In the genomic region with DNA sequence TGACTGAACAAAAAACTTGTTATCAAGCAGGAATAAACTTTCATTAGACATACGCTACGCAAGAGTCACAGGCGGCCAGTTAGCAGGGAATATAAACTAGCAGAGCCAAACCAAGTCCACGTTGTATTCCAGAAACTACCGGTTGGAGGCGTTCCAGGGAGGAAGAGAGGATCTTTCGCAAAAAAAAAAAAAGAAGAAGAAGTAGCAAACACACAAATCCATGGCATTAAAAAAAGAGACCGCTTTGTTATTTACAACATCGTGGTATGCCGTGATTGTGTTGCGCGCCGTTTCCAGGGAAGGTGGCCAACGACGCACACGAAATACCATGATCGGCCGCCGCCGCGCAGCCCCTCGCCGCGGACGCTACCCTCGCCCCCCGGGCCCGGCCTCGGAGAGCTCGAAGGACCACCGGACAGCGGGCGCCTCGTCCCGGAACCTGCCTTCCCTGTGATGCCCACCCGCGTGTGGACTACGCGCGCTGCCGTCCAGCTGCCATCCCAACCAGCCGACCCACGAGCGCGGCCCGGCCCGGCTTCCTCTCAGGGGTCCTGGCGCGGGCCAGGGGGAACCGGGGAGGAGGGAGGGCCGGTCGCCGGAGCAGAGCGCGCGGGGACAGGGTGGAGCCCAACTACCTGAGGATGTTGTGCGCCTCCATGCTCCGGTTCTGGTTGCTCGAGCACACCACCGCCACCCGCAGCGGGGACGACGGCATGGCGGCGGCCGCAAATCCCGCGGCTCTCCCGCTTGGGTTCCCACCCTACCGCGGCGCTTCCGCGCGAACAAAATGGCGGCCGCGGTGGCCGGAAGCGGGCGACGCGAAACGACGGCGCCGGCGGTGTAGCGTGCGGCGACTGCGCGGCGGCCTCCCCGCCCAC, we compare ENCODE assay signal across 8 cellular contexts. TPM values are rescaled to one million over a fixed set of nuclear protein-coding genes. Genes with fewer than 3 reads are reported as not detected.
DNase-seq lines count a peak whose midpoint lies in the region; ATAC-seq and TF ChIP-seq lines count a peak whose summit lies in the region.

No MANE protein-coding gene starts in this region.

- H3K9ac ChIP-seq in trophoblast cell (ENCODE audit: low read length): peak overlapping the region; percentile 100

- no peaks in the 10 kb centered on the region for H3K27me3 ChIP-seq in DOHH2 (ENCODE audit: control insufficient read depth, low read length)
- peaks cover 11% of the 10 kb centered on the region for H3K27me3 ChIP-seq in cardiac muscle cell
- H3K27me3 ChIP-seq in trophoblast cell (ENCODE audit: insufficient read depth, low read length): no peaks in the 10 kb centered on the region
- no peaks in the 10 kb centered on the region for H3K27me3 ChIP-seq in vagina

- H3K4me3 ChIP-seq in DOHH2 (ENCODE audit: low read length) (peak overlapping the region; percentile 82), cardiac muscle cell (peak overlapping the region; percentile 91), trophoblast cell (ENCODE audit: low read depth, low read length) (peak overlapping the region; percentile 100), vagina (peak overlapping the region; percentile 97 to 100)

- TF ChIP-seq CTCF in DOHH2 (IDR thresholded peaks at IDR 0.05; ENCODE audit: low read depth, low read length, poor library complexity, severe bottlenecking): peak; percentile 25
- TF ChIP-seq CTCF in cardiac muscle cell (IDR thresholded peaks at IDR 0.05; ENCODE audit: low read depth, low read length): peak; percentile 18
- TF ChIP-seq CTCF in vagina (IDR thresholded peaks at IDR 0.05): no peak

- WGBS in trophoblast cell (ENCODE audit: extremely low coverage, insufficient coverage, insufficient read length): no CpG with 5 or more reads among the region's 96 CpGs

- H3K9me3 ChIP-seq in DOHH2 (ENCODE audit: control insufficient read depth, insufficient read depth, low read length) (no peaks in the 10 kb centered on the region), cardiac muscle cell (ENCODE audit: low read depth) (no peaks in the 10 kb centered on the region), trophoblast cell (ENCODE audit: insufficient read depth, low read depth, low read length) (peaks cover 3% of the 10 kb centered on the region), vagina (no peaks in the 10 kb centered on the region)

- H3K4me2 ChIP-seq in DOHH2 (ENCODE audit: low read length): peak overlapping the region; percentile 90
- H3K4me2 ChIP-seq in trophoblast cell (ENCODE audit: low read length): peak overlapping the region; percentile 99

- H4K8ac ChIP-seq in trophoblast cell (ENCODE audit: low read depth, low read length): peak overlapping the region; percentile 93

- TF ChIP-seq POLR2A in vagina (IDR thresholded peaks at IDR 0.05): no peak

- H3K36me3 ChIP-seq in DOHH2 (ENCODE audit: control insufficient read depth, low read length) (peaks cover 39% of the 10 kb centered on the region), cardiac muscle cell (no peaks in the 10 kb centered on the region), trophoblast cell (ENCODE audit: control insufficient read depth in 1 of 2, insufficient read depth in 2 of 2, low read length in 2 of 2) (peaks cover 7 to 10% of the 10 kb centered on the region in 2 experiments), vagina (no peaks in the 10 kb centered on the region)

- no peak overlapping the region for H2BK12ac ChIP-seq in trophoblast cell (ENCODE audit: low read length)

- peaks cover 21% of the 10 kb centered on the region for H3K4me1 ChIP-seq in DOHH2 (ENCODE audit: control insufficient read depth, low read length)
- peaks cover 4% of the 10 kb centered on the region for H3K4me1 ChIP-seq in cardiac muscle cell (ENCODE audit: low read depth)
- H3K4me1 ChIP-seq in trophoblast cell (ENCODE audit: control insufficient read depth in 1 of 2, insufficient read depth in 2 of 2, low read length in 2 of 2): peaks cover 0 to 7% of the 10 kb centered on the region in 2 experiments
- H3K4me1 ChIP-seq in vagina: peaks cover 54% of the 10 kb centered on the region

- H4K12ac ChIP-seq in trophoblast cell (ENCODE audit: low read depth, low read length): peak overlapping the region; percentile 92

- peak overlapping the region; percentile 97 for H3K4me3 Mint-ChIP-seq in activated naive CD8-positive, alpha-beta T cell treated with anti-CD3 and anti-CD28 coated beads for 36 hours

- H2AFZ ChIP-seq in trophoblast cell (ENCODE audit: insufficient read depth, low read length, poor library complexity): peak overlapping the region; percentile 97

- peak overlapping the region; percentile 99 for H3K14ac ChIP-seq in trophoblast cell (ENCODE audit: low read length)

- H3K9me3 Mint-ChIP-seq in activated naive CD8-positive, alpha-beta T cell treated with anti-CD3 and anti-CD28 coated beads for 36 hours: no peaks in the 10 kb centered on the region

- peaks cover 32% of the 10 kb centered on the region for H3K36me3 Mint-ChIP-seq in activated naive CD8-positive, alpha-beta T cell treated with anti-CD3 and anti-CD28 coated beads for 36 hours

- H4K20me1 ChIP-seq in DOHH2 (ENCODE audit: control insufficient read depth, insufficient read depth, low read depth, low read length): peaks cover 18% of the 10 kb centered on the region; the same call in 1 of the 2 replicates

- peaks cover 30% of the 10 kb centered on the region for H3K4me1 Mint-ChIP-seq in activated naive CD8-positive, alpha-beta T cell treated with anti-CD3 and anti-CD28 coated beads for 36 hours

- H3K79me2 ChIP-seq in DOHH2 (ENCODE audit: control insufficient read depth, low read length) (peaks cover 70% of the 10 kb centered on the region), trophoblast cell (ENCODE audit: control insufficient read depth, insufficient read depth, low read length, poor library complexity) (peaks cover 23% of the 10 kb centered on the region)

- H3K4ac ChIP-seq in trophoblast cell (ENCODE audit: low read depth, low read length): peak overlapping the region; percentile 94

- 0 out of 2 replicates have a peak, but pooled peaks cover 3% of the 10 kb centered on the region for H3F3A ChIP-seq in DOHH2 (ENCODE audit: control insufficient read depth, insufficient read depth)

- H2BK5ac ChIP-seq in trophoblast cell (ENCODE audit: low read depth, low read length, poor library complexity): peak overlapping the region; percentile 90

- no peaks in the 10 kb centered on the region for H3K9me2 ChIP-seq in DOHH2 (replicated peaks; ENCODE audit: control insufficient read depth, low read length)

- no peak overlapping the region for H3K23ac ChIP-seq in trophoblast cell (ENCODE audit: low read length)

- peak overlapping the region; percentile 94 for H2AK5ac ChIP-seq in trophoblast cell (ENCODE audit: low read length)

- H3K27ac Mint-ChIP-seq in activated naive CD8-positive, alpha-beta T cell treated with anti-CD3 and anti-CD28 coated beads for 36 hours: peak overlapping the region; percentile 98

- H3K18ac ChIP-seq in trophoblast cell (ENCODE audit: low read length): peak overlapping the region; percentile 98

- peak in 46 of 76 experiments; percentile 10 to 75 (median 54) for DNase-seq in HUDEP-2 (lab: John Stamatoyannopoulos, UW; ENCODE audit: unreplicated experiment in 76 of 76)
- peak; percentile 80 for DNase-seq in RKO (ENCODE audit: low spot score)
- peak; percentile 82 for DNase-seq in activated naive CD8-positive, alpha-beta T cell treated with anti-CD3 and anti-CD28 coated beads for 36 hours
- DNase-seq in cardiac muscle cell (ENCODE audit: low read depth in 1 of 2, low spot score in 1 of 2): peak; percentile 75 to 83
- DNase-seq in trophoblast cell: peak; percentile 63 to 80
- DNase-seq in vagina (ENCODE audit: extremely low spot score in 2 of 2): no peak

- peak; percentile 63 for ATAC-seq in GM21515 (IDR thresholded peaks at IDR 0.05; ENCODE audit: unreplicated experiment)

- H4K91ac ChIP-seq in trophoblast cell (ENCODE audit: low read depth, low read length): peak overlapping the region; percentile 97

- no peaks in the 10 kb centered on the region for H3K27me3 Mint-ChIP-seq in activated naive CD8-positive, alpha-beta T cell treated with anti-CD3 and anti-CD28 coated beads for 36 hours

- H3K27ac ChIP-seq in DOHH2 (ENCODE audit: low read depth, low read length): peak overlapping the region; percentile 46
- peak overlapping the region; percentile 98 for H3K27ac ChIP-seq in cardiac muscle cell
- peak overlapping the region; percentile 98 for H3K27ac ChIP-seq in trophoblast cell (ENCODE audit: low read depth, low read length)
- peak overlapping the region; percentile 98 for H3K27ac ChIP-seq in vagina

- H3K79me1 ChIP-seq in trophoblast cell (ENCODE audit: low read length): peaks cover 13% of the 10 kb centered on the region

- peak overlapping the region; percentile 67 for H2BK120ac ChIP-seq in trophoblast cell (ENCODE audit: insufficient read depth, low read length, poor library complexity)

- intact Hi-C loops in vagina (cut with DNase I): no loop called here

RNA-seq across cellular contexts. Expression of a gene that starts 0.6 kb away (rescaled TPM):
- 100 to 1,000 TPM; 124 to 131 TPM for total RNA-seq in activated naive CD8-positive, alpha-beta T cell treated with anti-CD3 and anti-CD28 coated beads for 36 hours
- total RNA-seq in cardiac muscle cell (97.3 and 131 TPM in 2 replicates), vagina (105 TPM)
- 172 and 202 TPM in 2 replicates for polyA plus RNA-seq in cardiac muscle cell
- 206 and 207 TPM in 2 replicates for polyA plus RNA-seq in trophoblast cell (2013)

RNA-seq across cellular contexts. Expression of a gene that starts 25.9 kb away (rescaled TPM):
- 1 to 10 TPM; 2.9 to 3.3 TPM for total RNA-seq in activated naive CD8-positive, alpha-beta T cell treated with anti-CD3 and anti-CD28 coated beads for 36 hours
- 30.9 and 46.5 TPM in 2 replicates for total RNA-seq in cardiac muscle cell
- 34.1 and 62.3 TPM in 2 replicates for polyA plus RNA-seq in cardiac muscle cell
- polyA plus RNA-seq in trophoblast cell (2013): 3.3 and 3.4 TPM in 2 replicates
- total RNA-seq in vagina: 6.1 TPM

RNA-seq across cellular contexts. Expression of a gene that starts 33.7 kb away (rescaled TPM):
- total RNA-seq in activated naive CD8-positive, alpha-beta T cell treated with anti-CD3 and anti-CD28 coated beads for 36 hours: under 1 TPM in 1 of 2 experiments, not detected in 1; 0.88 TPM
- total RNA-seq in cardiac muscle cell (8.1 and 26.0 TPM in 2 replicates), vagina (3.9 TPM)
- polyA plus RNA-seq in cardiac muscle cell: 6.2 and 10.4 TPM in 2 replicates
- 1.5 and 1.7 TPM in 2 replicates for polyA plus RNA-seq in trophoblast cell (2013)

RNA-seq across cellular contexts. Expression of a gene that starts 41.2 kb away (rescaled TPM):
- total RNA-seq in activated naive CD8-positive, alpha-beta T cell treated with anti-CD3 and anti-CD28 coated beads for 36 hours: 10 to 100 TPM; 33.1 to 38.7 TPM
- total RNA-seq in cardiac muscle cell: 191 and 248 TPM in 2 replicates
- 160 and 168 TPM in 2 replicates for polyA plus RNA-seq in cardiac muscle cell
- 76.4 and 79.3 TPM in 2 replicates for polyA plus RNA-seq in trophoblast cell (2013)
- 66.8 TPM for total RNA-seq in vagina

RNA-seq across cellular contexts. Expression of a gene that starts 57.9 kb away (rescaled TPM):
- 1 to 10 TPM; 1.4 to 2.3 TPM for total RNA-seq in activated naive CD8-positive, alpha-beta T cell treated with anti-CD3 and anti-CD28 coated beads for 36 hours
- total RNA-seq in cardiac muscle cell (23.6 and 30.0 TPM in 2 replicates), vagina (42.7 TPM)
- polyA plus RNA-seq in cardiac muscle cell: 11.3 and 14.1 TPM in 2 replicates
- polyA plus RNA-seq in trophoblast cell (2013): 26.6 and 30.7 TPM in 2 replicates

Comparison
In these comparisons a context has a peak if more than half of its experiments do, and no peak if none do; other contexts are left out.
1. H3K27ac ChIP-seq: peak in every context shown above with its lines; median percentile 98 in cardiac muscle cell; 98 in trophoblast cell; 98 in vagina; 46 in DOHH2.
2. CTCF ChIP-seq: peak in DOHH2 (single experiment) and cardiac muscle cell (single experiment); none in vagina (0 of 3).
3. DNase-seq: peak in HUDEP-2 (46 of 76), RKO (single experiment), activated naive CD8-positive, alpha-beta T cell treated with anti-CD3 and anti-CD28 coated beads for 36 hours (single experiment), cardiac muscle cell (2 of 2) and trophoblast cell (2 of 2); none in vagina (0 of 2).
4. Peak in every context shown above with its lines, with median percentiles within 50 percentile points of each other: H3K4me3 ChIP-seq.